In genomic region chr6:30742316-30743098, GRCh38 we compare ENCODE assay signal across 1 cellular context.
TF ChIP-seq lines count a peak whose summit lies in the region.

FLOT1 (minus strand) TSS chr6:30742687; CDS start chr6:30742189, 498 bp downstream.

TF ChIP-seq in K562, 482 proteins besides CTCF, POLR2A, EP300 and RAD21 (continued from another document and continues in another):
- TF ChIP-seq HOXB6 (CRISPR knock-in tag; IDR thresholded peaks at IDR 0.05; ENCODE audit: borderline replicate concordance) (no peak), PCBP1 (IDR thresholded peaks at IDR 0.05; ENCODE audit: low read depth, low read length, poor library complexity, severe bottlenecking) (peak; percentile 93), FOS (IDR thresholded peaks at IDR 0.05; ENCODE audit: extremely low read depth, insufficient read length) (no peak), BRF1 (IDR thresholded peaks at IDR 0.05; ENCODE audit: borderline replicate concordance, extremely low read depth, insufficient read length) (no peak), ZNF253 (CRISPR knock-in tag; conservative IDR thresholded peaks at IDR 0.05) (0 out of 2 replicates have a peak, but pooled peaks have one; percentile 15), MXD1 (CRISPR knock-in tag; IDR thresholded peaks at IDR 0.05; ENCODE audit: borderline replicate concordance, poor library complexity, severe bottlenecking) (no peak), LCOR (CRISPR knock-in tag; IDR thresholded peaks at IDR 0.05) (peak; percentile 55), ZKSCAN1 (IDR thresholded peaks at IDR 0.05; ENCODE audit: low read depth, low read length) (peak; percentile 26; the same call in 1 of the 2 replicates), ELF4 (CRISPR knock-in tag; IDR thresholded peaks at IDR 0.05) (peak; percentile 75; the same call in 1 of the 2 replicates), BCLAF1 (IDR thresholded peaks at IDR 0.05; ENCODE audit: borderline replicate concordance in 1 of 2, control insufficient read depth in 1 of 2, low read depth in 2 of 2, low read length in 1 of 2) (no peak), RHOXF2B (CRISPR knock-in tag; conservative IDR thresholded peaks at IDR 0.05) (no peak), STAT5A (IDR thresholded peaks at IDR 0.05; ENCODE audit: borderline replicate concordance, low read length) (peak; percentile 27; the same call in 1 of the 2 replicates), ZNF511 (CRISPR knock-in tag; IDR thresholded peaks at IDR 0.05) (0 out of 2 replicates have a peak, but pooled peaks have one; percentile 18), ZNF707 (CRISPR knock-in tag; conservative IDR thresholded peaks at IDR 0.05) (no peak), RBM34 (IDR thresholded peaks at IDR 0.05; ENCODE audit: borderline replicate concordance, insufficient read depth, low read length) (no peak), MEF2A (IDR thresholded peaks at IDR 0.05; ENCODE audit: control insufficient read depth, low read depth, low read length) (no peak), ZBTB2 (IDR thresholded peaks at IDR 0.05) (peak; percentile 69; the same call in 1 of the 2 replicates), MBD2 (IDR thresholded peaks at IDR 0.05; ENCODE audit: borderline replicate concordance, low read depth) (no peak; the same call in 1 of the 2 replicates), TSHZ1 (CRISPR knock-in tag; IDR thresholded peaks at IDR 0.05) (no peak), ZNF277 (CRISPR knock-in tag; IDR thresholded peaks at IDR 0.05; ENCODE audit: borderline replicate concordance) (0 out of 2 replicates have a peak, but pooled peaks have one; percentile 33), NBN (IDR thresholded peaks at IDR 0.05; ENCODE audit: low read depth) (peak; percentile 22; the same call in 1 of the 2 replicates), ZNF584 (CRISPR knock-in tag; IDR thresholded peaks at IDR 0.05; ENCODE audit: low read depth) (peak; percentile 74; the same call in 1 of the 2 replicates), TBP (optimal IDR thresholded peaks at IDR 0.05; ENCODE audit: low read depth, low read length) (peak; percentile 30), ZNF239 (CRISPR knock-in tag; IDR thresholded peaks at IDR 0.05) (no peak), BCL6 (CRISPR knock-in tag; IDR thresholded peaks at IDR 0.05) (no peak), TEAD4 (IDR thresholded peaks at IDR 0.05; ENCODE audit: low read length) (peak; percentile 50; the same call in 1 of the 2 replicates), TEAD4 (CRISPR knock-in tag; IDR thresholded peaks at IDR 0.05; ENCODE audit: borderline replicate concordance) (0 out of 2 replicates have a peak, but pooled peaks have one; percentile 66), TCF7 (IDR thresholded peaks at IDR 0.05; ENCODE audit: borderline replicate concordance) (no peak), RBM22 (IDR thresholded peaks at IDR 0.05; ENCODE audit: low read depth, low read length, poor library complexity, severe bottlenecking) (peak; percentile 96), ZNF146 (CRISPR knock-in tag; IDR thresholded peaks at IDR 0.05; ENCODE audit: unreplicated experiment) (no peak), POLR2H (tag; IDR thresholded peaks at IDR 0.05; ENCODE audit: low read depth) (peak; percentile 96), FOXA3 (CRISPR knock-in tag; conservative IDR thresholded peaks at IDR 0.05 in 1 of 2, IDR thresholded peaks at IDR 0.05 in 1 of 2) (0 out of 4 replicates have a peak, but pooled peaks of 1 of the 2 experiments have one; percentile 31), GABPB2 (CRISPR knock-in tag; conservative IDR thresholded peaks at IDR 0.05) (no peak), MTA1 (IDR thresholded peaks at IDR 0.05; ENCODE audit: borderline replicate concordance) (0 out of 2 replicates have a peak, but pooled peaks have one; percentile 22), BMI1 (IDR thresholded peaks at IDR 0.05; ENCODE audit: low read length) (no peak), ZNF431 (CRISPR knock-in tag; IDR thresholded peaks at IDR 0.05) (no peak; the same call in 1 of the 2 replicates), COPS2 (conservative IDR thresholded peaks at IDR 0.05) (no peak), DIDO1 (tag; IDR thresholded peaks at IDR 0.05; ENCODE audit: low read depth) (0 out of 2 replicates have a peak, but pooled peaks have one; percentile 18), ZC3H11A (IDR thresholded peaks at IDR 0.05; ENCODE audit: low read depth, low read length) (peak; percentile 19; the same call in 1 of the 2 replicates), E2F3 (CRISPR knock-in tag; IDR thresholded peaks at IDR 0.05) (peak; percentile 6; the same call in 1 of the 2 replicates), STAT6 (CRISPR knock-in tag; IDR thresholded peaks at IDR 0.05) (no peak), HDAC3 (IDR thresholded peaks at IDR 0.05; ENCODE audit: borderline replicate concordance, partially characterized antibody) (no peak), TCFL5 (CRISPR knock-in tag; conservative IDR thresholded peaks at IDR 0.05) (no peak), ZNF280A (IDR thresholded peaks at IDR 0.05; ENCODE audit: low read depth, partially characterized antibody) (no peak), PRPF4 (IDR thresholded peaks at IDR 0.05; ENCODE audit: insufficient read depth, low read depth, low read length, poor library complexity, severe bottlenecking) (peak; percentile 52), CEBPZ (IDR thresholded peaks at IDR 0.05; ENCODE audit: borderline replicate concordance, low read depth, low read length) (no peak)
